Comparison of ENCODE assay signal across 1 cellular context in genomic region chr12:114913871-114914801, GRCh38.
TF ChIP-seq lines count a peak whose summit lies in the region.

No MANE protein-coding gene starts in this region.

TF ChIP-seq in HEK293, 187 proteins besides CTCF, POLR2A, EP300 and RAD21 (continued from another document and continues in another):
- TF ChIP-seq TSHZ1 (tag by site-specific recombination; IDR thresholded peaks at IDR 0.05; ENCODE audit: borderline replicate concordance) (peak; percentile 97), ZNF585B (tag by site-specific recombination; IDR thresholded peaks at IDR 0.05) (no peak), PBX3 (CRISPR knock-in tag; IDR thresholded peaks at IDR 0.05) (no peak), ZNF2 (tag by site-specific recombination; IDR thresholded peaks at IDR 0.05) (peak; percentile 68; the same call in 1 of the 2 replicates), ZNF175 (tag by site-specific recombination; IDR thresholded peaks at IDR 0.05) (no peak), GFI1B (tag by site-specific recombination; IDR thresholded peaks at IDR 0.05) (peak; percentile 99), SCRT1 (tag by site-specific recombination; IDR thresholded peaks at IDR 0.05; ENCODE audit: borderline replicate concordance) (peak; percentile 99), ZNF350 (tag by site-specific recombination; IDR thresholded peaks at IDR 0.05) (no peak), BCL11B (tag by site-specific recombination; IDR thresholded peaks at IDR 0.05; ENCODE audit: low read depth) (no peak), SCRT2 (tag by site-specific recombination; IDR thresholded peaks at IDR 0.05) (peak; percentile 99), ZNF423 (tag by site-specific recombination; IDR thresholded peaks at IDR 0.05) (peak; percentile 72; the same call in 1 of the 2 replicates), ZNF184 (tag by site-specific recombination; IDR thresholded peaks at IDR 0.05) (peak; percentile 87), HOXC10 (CRISPR knock-in tag; IDR thresholded peaks at IDR 0.05) (no peak), ZNF174 (tag by site-specific recombination; IDR thresholded peaks at IDR 0.05) (no peak), ZNF292 (tag by site-specific recombination; IDR thresholded peaks at IDR 0.05; ENCODE audit: borderline replicate concordance, low read depth) (no peak), ZSCAN16 (tag by site-specific recombination; IDR thresholded peaks at IDR 0.05) (peak; percentile 72; the same call in 1 of the 2 replicates), ZNF76 (tag by site-specific recombination; IDR thresholded peaks at IDR 0.05; ENCODE audit: borderline replicate concordance, low read depth) (peak; percentile 88), FEZF1 (tag by site-specific recombination; IDR thresholded peaks at IDR 0.05) (peak; percentile 99), ZNF37A (tag by site-specific recombination; IDR thresholded peaks at IDR 0.05) (0 out of 2 replicates have a peak, but pooled peaks have one; percentile 56), ZNF777 (tag by site-specific recombination; IDR thresholded peaks at IDR 0.05; ENCODE audit: borderline replicate concordance) (no peak), ZNF266 (tag by site-specific recombination; IDR thresholded peaks at IDR 0.05; ENCODE audit: low read depth) (no peak), ZSCAN30 (tag by site-specific recombination; IDR thresholded peaks at IDR 0.05) (peak; percentile 64; the same call in 1 of the 2 replicates), SP3 (tag by site-specific recombination; IDR thresholded peaks at IDR 0.05) (no peak; the same call in 1 of the 2 replicates), MYNN (tag by site-specific recombination; IDR thresholded peaks at IDR 0.05; ENCODE audit: borderline replicate concordance) (0 out of 2 replicates have a peak, but pooled peaks have one; percentile 64), YY1 (tag by site-specific recombination; IDR thresholded peaks at IDR 0.05) (peak; percentile 69), ZFP69B (tag by site-specific recombination; IDR thresholded peaks at IDR 0.05) (peak; percentile 95), ZNF112 (tag by site-specific recombination; IDR thresholded peaks at IDR 0.05) (no peak), ZNF558 (tag by site-specific recombination; IDR thresholded peaks at IDR 0.05) (peak; percentile 83; the same call in 1 of the 2 replicates), ZNF518A (tag by site-specific recombination; conservative IDR thresholded peaks at IDR 0.05; ENCODE audit: low read depth) (peak; percentile 60), ZNF223 (tag by site-specific recombination; IDR thresholded peaks at IDR 0.05) (no peak), KLF7 (tag by site-specific recombination; IDR thresholded peaks at IDR 0.05; ENCODE audit: borderline replicate concordance) (0 out of 2 replicates have a peak, but pooled peaks have one; percentile 69), ZNF561 (tag by site-specific recombination; IDR thresholded peaks at IDR 0.05; ENCODE audit: borderline replicate concordance) (peak; percentile 90), ZNF596 (tag by site-specific recombination; IDR thresholded peaks at IDR 0.05) (peak; percentile 77), ZNF654 (tag by site-specific recombination; IDR thresholded peaks at IDR 0.05; ENCODE audit: low read depth) (peak; percentile 33; the same call in 1 of the 2 replicates), ZNF121 (tag by site-specific recombination; IDR thresholded peaks at IDR 0.05) (peak; percentile 60), ZSCAN4 (tag by site-specific recombination; IDR thresholded peaks at IDR 0.05) (peak; percentile 60), TRIM28 (IDR thresholded peaks at IDR 0.05; ENCODE audit: borderline replicate concordance, low read length) (peak; percentile 93), ZNF510 (tag by site-specific recombination; IDR thresholded peaks at IDR 0.05; ENCODE audit: insufficient replicate concordance) (peak; percentile 26), ZNF248 (tag by site-specific recombination; IDR thresholded peaks at IDR 0.05) (no peak), SP7 (tag by site-specific recombination; IDR thresholded peaks at IDR 0.05) (peak; percentile 99), ZNF704 (tag by site-specific recombination; IDR thresholded peaks at IDR 0.05) (no peak), ZFP3 (tag by site-specific recombination; IDR thresholded peaks at IDR 0.05; ENCODE audit: low read depth) (no peak), MEIS1 (CRISPR knock-in tag; IDR thresholded peaks at IDR 0.05; ENCODE audit: borderline replicate concordance) (peak; percentile 86), ZNF157 (tag by site-specific recombination; IDR thresholded peaks at IDR 0.05) (no peak), ZNF426 (tag by site-specific recombination; IDR thresholded peaks at IDR 0.05) (no peak), ZEB2 (tag by site-specific recombination; IDR thresholded peaks at IDR 0.05) (peak; percentile 96), BCL11A (tag by site-specific recombination; IDR thresholded peaks at IDR 0.05; ENCODE audit: low read depth) (peak; percentile 99), ZNF391 (tag by site-specific recombination; IDR thresholded peaks at IDR 0.05; ENCODE audit: borderline replicate concordance, low read depth) (peak; percentile 98), ZBTB48 (tag by site-specific recombination; IDR thresholded peaks at IDR 0.05) (peak; percentile 54; the same call in 1 of the 2 replicates), ZBTB1 (tag by site-specific recombination; IDR thresholded peaks at IDR 0.05) (peak; percentile 93), ZBTB20 (tag by site-specific recombination; IDR thresholded peaks at IDR 0.05) (peak; percentile 51; the same call in 1 of the 2 replicates), ZNF311 (tag by site-specific recombination; IDR thresholded peaks at IDR 0.05; ENCODE audit: borderline replicate concordance) (no peak), ZBTB49 (tag by site-specific recombination; IDR thresholded peaks at IDR 0.05; ENCODE audit: low read depth) (peak; percentile 79), ZNF24 (tag by site-specific recombination; IDR thresholded peaks at IDR 0.05) (peak; percentile 96), TCF7L2 (IDR thresholded peaks at IDR 0.05; ENCODE audit: borderline replicate concordance, low read depth, low read length) (peak; percentile 97), ZNF26 (tag by site-specific recombination; IDR thresholded peaks at IDR 0.05) (no peak), ZNF221 (tag by site-specific recombination; IDR thresholded peaks at IDR 0.05; ENCODE audit: borderline replicate concordance) (no peak)
